Comparison of ENCODE assay signal across 1 cellular context in genomic region chr12:14896477-14897184, GRCh38.
TF ChIP-seq lines count a peak whose summit lies in the region.

No MANE protein-coding gene starts in this region.

TF ChIP-seq in SK-N-SH, 30 proteins besides CTCF, POLR2A, EP300 and RAD21 (continued from another document):
- no peak for TF ChIP-seq SIN3A (IDR thresholded peaks at IDR 0.05; ENCODE audit: borderline replicate concordance, low read depth, low read length)
- TF ChIP-seq FOSL2 (IDR thresholded peaks at IDR 0.05; ENCODE audit: borderline replicate concordance, low read depth) = peak; percentile 40; the same call in 1 of the 2 replicates
- TF ChIP-seq MAX (IDR thresholded peaks at IDR 0.05; ENCODE audit: low read depth) = peak; percentile 55; the same call in 1 of the 2 replicates
- TF ChIP-seq TCF12 (IDR thresholded peaks at IDR 0.05) = peak; percentile 87
- TF ChIP-seq JUND (IDR thresholded peaks at IDR 0.05) = peak; percentile 46
- no peak for TF ChIP-seq MXI1 (IDR thresholded peaks at IDR 0.05; ENCODE audit: low read depth, low read length)
- TF ChIP-seq TEAD4 (IDR thresholded peaks at IDR 0.05; ENCODE audit: borderline replicate concordance, insufficient read depth) = 0 out of 2 replicates have a peak, but pooled peaks have one; percentile 14
- no peak; the same call in 1 of the 2 replicates for TF ChIP-seq PBX3 (IDR thresholded peaks at IDR 0.05)
- TF ChIP-seq USF2 (IDR thresholded peaks at IDR 0.05; ENCODE audit: borderline replicate concordance, low read depth, low read length) = no peak
- peak; percentile 73; the same call in 1 of the 2 replicates for TF ChIP-seq NFIC (IDR thresholded peaks at IDR 0.05; ENCODE audit: borderline replicate concordance)
TF ChIP-seq in SK-N-SH: peak in this region for 7.
